In the genomic region with DNA sequence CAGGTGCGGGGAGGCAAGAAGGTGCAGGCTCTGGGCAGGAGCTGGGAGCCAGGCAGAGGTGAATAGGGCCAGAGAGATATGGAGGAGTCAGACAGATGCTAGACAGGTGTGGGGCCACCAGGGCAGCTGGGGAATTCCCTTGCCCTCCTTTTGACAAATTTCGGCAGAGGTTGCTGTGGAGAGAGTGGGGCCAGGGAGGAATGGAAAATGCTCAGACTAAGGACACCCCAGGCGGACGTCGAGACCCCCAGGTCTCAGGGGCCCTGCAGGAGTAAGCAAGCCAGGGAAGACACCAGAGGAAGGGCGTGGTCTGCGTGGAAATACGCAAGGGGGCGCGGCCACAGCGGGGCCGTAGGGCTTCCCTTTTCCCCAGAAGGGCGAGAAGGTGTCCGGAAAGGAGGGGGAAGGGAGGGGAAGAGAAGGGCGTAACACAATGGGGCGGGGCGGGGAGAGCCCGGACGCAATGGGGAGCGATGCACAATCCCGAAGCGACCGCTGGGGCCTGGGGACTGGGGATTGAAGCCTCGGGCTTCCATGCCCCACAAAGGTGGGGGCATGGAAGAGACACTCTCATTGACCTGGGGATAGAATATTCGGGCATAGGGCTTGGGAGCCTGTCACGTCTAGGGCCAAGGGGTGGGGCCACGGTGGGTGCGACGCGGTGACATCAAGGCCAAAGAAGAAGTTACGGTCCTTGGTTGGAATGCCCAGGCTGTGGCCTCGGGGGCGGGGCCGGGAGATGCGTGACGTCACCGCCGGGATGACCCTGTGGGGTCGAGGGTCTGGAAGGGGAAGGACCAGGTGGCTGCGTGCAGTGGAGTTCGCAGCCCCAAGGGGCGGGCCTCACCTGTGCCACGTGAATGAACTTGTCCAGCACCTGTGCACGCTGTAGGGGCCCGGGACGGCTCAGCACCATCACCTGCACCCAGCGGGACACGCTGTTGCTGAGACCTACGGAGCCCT, we compare ENCODE assay signal across 9 cellular contexts. TPM values are rescaled to one million over a fixed set of nuclear protein-coding genes. Genes with fewer than 3 reads are reported as not detected.
DNase-seq lines count a peak whose midpoint lies in the region; ATAC-seq and TF ChIP-seq lines count a peak whose summit lies in the region.
"Had no signal": no experiment of that assay in that cellular context is flagged by ENCODE, and none has a peak within 500 bp of the region (broad histone marks: within the 10 kb centered on the region; RNA-seq: fewer than 3 reads in every experiment).

No MANE protein-coding gene starts in this region.

- peak; percentile 83 to 89 for ATAC-seq in natural killer cell treated with Interleukin-12 subunit alpha and Interleukin-12 subunit beta and Interleukin-15 and Interleukin-18, amount 100 ng/mL, for 72 hours
- ATAC-seq in GM18870 (IDR thresholded peaks at IDR 0.05; ENCODE audit: unreplicated experiment), result no peak

- H3K4me3 ChIP-seq in endodermal cell (ENCODE audit: low read length), result peak overlapping the region; percentile 72
- H3K4me3 ChIP-seq in thyroid gland (replicated peaks in 1 of 3), result peak overlapping the region in 1 of 3 donors; percentile 10

- intact Hi-C loops in thyroid gland (cut with DNase I), result no loop called here

- H3K36me3 ChIP-seq in endodermal cell (ENCODE audit: control insufficient read depth, insufficient read depth, low read length) (no peaks in the 10 kb centered on the region), thyroid gland (no peaks in the 10 kb centered on the region)

- H3K27me3 Mint-ChIP-seq in endodermal cell (ENCODE audit: insufficient read depth), result peaks cover 45% of the 10 kb centered on the region
- H3K27me3 Mint-ChIP-seq in natural killer cell treated with Interleukin-12 subunit alpha and Interleukin-12 subunit beta and Interleukin-15 and Interleukin-18, amount 100 ng/mL, for 72 hours, result no peaks in the 10 kb centered on the region

- H3K4me1 Mint-ChIP-seq in endodermal cell, result peaks cover 9% of the 10 kb centered on the region
- peaks cover 13 to 18% of the 10 kb centered on the region in 2 donors for H3K4me1 Mint-ChIP-seq in natural killer cell treated with Interleukin-12 subunit alpha and Interleukin-12 subunit beta and Interleukin-15 and Interleukin-18, amount 100 ng/mL, for 72 hours (ENCODE audit: low read depth in 2 of 2)

- WGBS in endodermal cell (ENCODE audit: insufficient coverage in 1 of 2, insufficient read length in 1 of 2), 2 experiments, result 10 to 28% methylated on average over 8 to 49 of the region's 49 CpGs
- WGBS in thyroid gland, 2 donors, result 6 to 9% methylated on average over 43 of the region's 49 CpGs

- peak overlapping the region; percentile 91 for H3K27ac Mint-ChIP-seq in endodermal cell
- H3K27ac Mint-ChIP-seq in natural killer cell treated with Interleukin-12 subunit alpha and Interleukin-12 subunit beta and Interleukin-15 and Interleukin-18, amount 100 ng/mL, for 72 hours, result peak overlapping the region; percentile 20 to 59

- H3K9me3 ChIP-seq in endodermal cell (ENCODE audit: control insufficient read depth, low read length), result no peaks in the 10 kb centered on the region
- H3K9me3 ChIP-seq in thyroid gland, result no peaks in the 10 kb centered on the region

- H3K27me3 ChIP-seq in endodermal cell (ENCODE audit: control insufficient read depth, insufficient read depth, low read length, poor library complexity, severe bottlenecking), result peaks cover 50% of the 10 kb centered on the region
- no peaks in the 10 kb centered on the region for H3K27me3 ChIP-seq in thyroid gland

- no peaks in the 10 kb centered on the region for H3K9me3 Mint-ChIP-seq in endodermal cell
- no peaks in the 10 kb centered on the region for H3K9me3 Mint-ChIP-seq in natural killer cell treated with Interleukin-12 subunit alpha and Interleukin-12 subunit beta and Interleukin-15 and Interleukin-18, amount 100 ng/mL, for 72 hours

- peak overlapping the region; percentile 3 for H3K9ac ChIP-seq in endodermal cell (ENCODE audit: extremely low read depth, low read length, poor library complexity, severe bottlenecking)

- H3K4me1 ChIP-seq in endodermal cell (ENCODE audit: control insufficient read depth, insufficient read depth, low read length) (no peaks in the 10 kb centered on the region), thyroid gland (peaks cover 9 to 10% of the 10 kb centered on the region in 2 donors)

- no peaks in the 10 kb centered on the region for H3K36me3 Mint-ChIP-seq in endodermal cell (ENCODE audit: low read depth)
- H3K36me3 Mint-ChIP-seq in natural killer cell treated with Interleukin-12 subunit alpha and Interleukin-12 subunit beta and Interleukin-15 and Interleukin-18, amount 100 ng/mL, for 72 hours, result no peaks in the 10 kb centered on the region

- peak; percentile 3 for DNase-seq in DMS79 (lab: John Stamatoyannopoulos, UW)
- DNase-seq in NCI-H1105 (lab: John Stamatoyannopoulos, UW), result peak; percentile 60
- DNase-seq in activated CD4-positive, alpha-beta T cell treated with anti-CD3 and anti-CD28 coated beads for 4 hours, result peak; percentile 39 to 55
- DNase-seq in endodermal cell, result peak; percentile 93
- DNase-seq in natural killer cell treated with Interleukin-12 subunit alpha and Interleukin-12 subunit beta and Interleukin-15 and Interleukin-18, amount 100 ng/mL, for 72 hours (ENCODE audit: low spot score), result peak; percentile 77
- peak; percentile 40 to 41 for DNase-seq in thyroid gland
- no peak for DNase-seq in SW 1271 (lab: John Stamatoyannopoulos, UW)

- no peak overlapping the region for H3K27ac ChIP-seq in endodermal cell (ENCODE audit: low read depth, low read length)
- H3K27ac ChIP-seq in thyroid gland, result no peak overlapping the region

- H3K4me3 Mint-ChIP-seq in endodermal cell, result peak overlapping the region; percentile 74
- H3K4me3 Mint-ChIP-seq in natural killer cell treated with Interleukin-12 subunit alpha and Interleukin-12 subunit beta and Interleukin-15 and Interleukin-18, amount 100 ng/mL, for 72 hours, result peak overlapping the region; percentile 74

- TF ChIP-seq CTCF in endodermal cell (conservative IDR thresholded peaks at IDR 0.05), result peak; percentile 55
- TF ChIP-seq CTCF in thyroid gland (IDR thresholded peaks at IDR 0.05), result no peak

- no peak for TF ChIP-seq POLR2A in thyroid gland (IDR thresholded peaks at IDR 0.05)

RNA-seq across cellular contexts. Expression of a gene that starts 8.2 kb away (rescaled TPM):
- total RNA-seq in endodermal cell, result under 1 TPM in 1 of 2 donors, not detected in 1; 0.09 TPM
- polyA plus RNA-seq in endodermal cell (2013, experiment 1 of 2), result 0.68 TPM
- polyA plus RNA-seq in endodermal cell (2013, experiment 2 of 2), result 0.46 TPM
- 1 to 10 TPM in 1 of 2 donors, not detected in 1; 1.9 TPM for total RNA-seq in natural killer cell treated with Interleukin-12 subunit alpha and Interleukin-12 subunit beta and Interleukin-15 and Interleukin-18, amount 100 ng/mL, for 72 hours
- total RNA-seq in thyroid gland, result 1 to 10 TPM in 2 of 4 donors, under 1 TPM in 2; 0.89 to 1.7 (median 1.2) TPM
- total RNA-seq: pulmonary artery endothelial cell had no signal

RNA-seq across cellular contexts. Expression of a gene that starts 14.9 kb away (rescaled TPM):
- 10 to 100 TPM in 1 of 2 donors, 1 to 10 TPM in 1; 8.6 to 13.7 TPM for total RNA-seq in endodermal cell
- polyA plus RNA-seq in endodermal cell (2013, experiment 1 of 2), result 9.9 TPM
- 8.9 TPM for polyA plus RNA-seq in endodermal cell (2013, experiment 2 of 2)
- total RNA-seq in natural killer cell treated with Interleukin-12 subunit alpha and Interleukin-12 subunit beta and Interleukin-15 and Interleukin-18, amount 100 ng/mL, for 72 hours, result 10 to 100 TPM; 21.8 to 25.8 TPM
- 10 to 100 TPM; 22.1 to 36.5 (median 23.9) TPM for total RNA-seq in thyroid gland

RNA-seq across cellular contexts. Expression of a gene that starts 15.7 kb away (rescaled TPM):
- 1 to 10 TPM in 1 of 2 donors, under 1 TPM in 1; 0.84 to 3.3 TPM for total RNA-seq in endodermal cell
- polyA plus RNA-seq in endodermal cell (2013, experiment 1 of 2), result 3.1 TPM
- 3.7 TPM for polyA plus RNA-seq in endodermal cell (2013, experiment 2 of 2)
- total RNA-seq in natural killer cell treated with Interleukin-12 subunit alpha and Interleukin-12 subunit beta and Interleukin-15 and Interleukin-18, amount 100 ng/mL, for 72 hours, result under 1 TPM; 0.22 to 0.33 TPM
- 1 to 10 TPM in 1 of 4 donors, under 1 TPM in 3; 0.54 to 1.6 (median 0.61) TPM for total RNA-seq in thyroid gland

RNA-seq across cellular contexts. Expression of a gene that starts 29.3 kb away (rescaled TPM):
- total RNA-seq in endodermal cell, result 1 to 10 TPM; 5.3 to 10.0 TPM
- polyA plus RNA-seq in endodermal cell (2013, experiment 1 of 2), result 8.8 TPM
- polyA plus RNA-seq in endodermal cell (2013, experiment 2 of 2), result 9.4 TPM
- total RNA-seq in natural killer cell treated with Interleukin-12 subunit alpha and Interleukin-12 subunit beta and Interleukin-15 and Interleukin-18, amount 100 ng/mL, for 72 hours, result 1 to 10 TPM; 2.5 to 4.6 TPM
- total RNA-seq in thyroid gland, result 1 to 10 TPM in 2 of 4 donors, under 1 TPM in 2; 0.44 to 7.1 (median 0.96) TPM

RNA-seq across cellular contexts. Expression of a gene that starts 30.0 kb away (rescaled TPM):
- total RNA-seq in endodermal cell, result 1 to 10 TPM in 1 of 2 donors, under 1 TPM in 1; 0.99 to 2.1 TPM
- polyA plus RNA-seq in endodermal cell (2013, experiment 1 of 2), result 1.8 TPM
- polyA plus RNA-seq in endodermal cell (2013, experiment 2 of 2), result 3.0 TPM
- total RNA-seq in natural killer cell treated with Interleukin-12 subunit alpha and Interleukin-12 subunit beta and Interleukin-15 and Interleukin-18, amount 100 ng/mL, for 72 hours, result under 1 TPM in 1 of 2 donors, not detected in 1; 0.24 TPM
- 1 to 10 TPM in 2 of 4 donors, under 1 TPM in 2; 0.63 to 3.0 (median 1.8) TPM for total RNA-seq in thyroid gland

Comparison
In these comparisons a context has a peak if more than half of its experiments do, and no peak if none do; other contexts are left out.
1. DNase-seq: peak in DMS79 (single experiment), NCI-H1105 (single experiment), activated CD4-positive, alpha-beta T cell treated with anti-CD3 and anti-CD28 coated beads for 4 hours (2 of 2), endodermal cell (single experiment), natural killer cell treated with Interleukin-12 subunit alpha and Interleukin-12 subunit beta and Interleukin-15 and Interleukin-18, amount 100 ng/mL, for 72 hours (single experiment) and thyroid gland (2 of 2); none in SW 1271 (0 of 2).